In genomic region chr10:113880236-113880635, GRCh38 we compare ENCODE assay signal across 15 cellular contexts. TPM values are rescaled to one million over a fixed set of nuclear protein-coding genes. Genes with fewer than 3 reads are reported as not detected.
A peak's percentile ranks its signal among the peaks of the same experiment; 100 is the strongest.
DNase-seq lines count a peak whose midpoint lies in the region; ATAC-seq and TF ChIP-seq lines count a peak whose summit lies in the region.
"Had no signal": no experiment of that assay in that cellular context is flagged by ENCODE, and none has a peak within 500 bp of the region (broad histone marks: within the 10 kb centered on the region; RNA-seq: fewer than 3 reads in every experiment).

No MANE protein-coding gene starts in this region.

- DNase-seq in A172 (ENCODE audit: low spot score): peak; percentile 30
- peak; percentile 26 for DNase-seq in LHCN-M2 (ENCODE audit: low read depth)
- DNase-seq in epithelial cell of esophagus (ENCODE audit: low read depth): peak; percentile 32
- DNase-seq in germinal center (ENCODE audit: low spot score): no peak
- DNase-seq in activated CD4-positive, alpha-beta memory T cell treated with anti-CD3 and anti-CD28 coated beads, Interleukin-2, amount 10 ng/mL, durations not matched to agents 7 days and 5 days: no peak
- DNase-seq in lower lobe of right lung: no peak
- DNase-seq: activated gamma-delta T cell, body of pancreas, NCI-H1417 treated with DMSO at 0.1 percent for 48 hours, nephron progenitor cell, OCI-M1 had no signal

- H3K4me1 ChIP-seq in lower lobe of right lung: no peaks in the 10 kb centered on the region

- intact Hi-C loops in lower lobe of right lung (cut with DNase I): no loop called here

- ATAC-seq in GM18520 (IDR thresholded peaks at IDR 0.05; ENCODE audit: unreplicated experiment) (peak; percentile 24), GM21529 (IDR thresholded peaks at IDR 0.05; ENCODE audit: unreplicated experiment) (no peak), lower lobe of right lung (no peak)
- ATAC-seq: body of pancreas, K562 had no signal

- H3K9me3 ChIP-seq in lower lobe of right lung: no peaks in the 10 kb centered on the region
- H3K9me3 ChIP-seq: body of pancreas had no signal

- H3K4me3 ChIP-seq in epithelial cell of esophagus (ENCODE audit: low read length): no peak overlapping the region
- H3K4me3 ChIP-seq in lower lobe of right lung: no peak overlapping the region
- H3K4me3 ChIP-seq: body of pancreas, K562 had no signal

- no peaks in the 10 kb centered on the region for H3K9me3 Mint-ChIP-seq in activated CD4-positive, alpha-beta memory T cell treated with anti-CD3 and anti-CD28 coated beads, Interleukin-2, amount 10 ng/mL, durations not matched to agents 7 days and 5 days

- no peaks in the 10 kb centered on the region for H3K27me3 ChIP-seq in lower lobe of right lung (ENCODE audit: low read depth)
- H3K27me3 ChIP-seq: body of pancreas had no signal

- H3K36me3 Mint-ChIP-seq in activated CD4-positive, alpha-beta memory T cell treated with anti-CD3 and anti-CD28 coated beads, Interleukin-2, amount 10 ng/mL, durations not matched to agents 7 days and 5 days (ENCODE audit: low read depth): peaks cover 62% of the 10 kb centered on the region

- H3K27ac Mint-ChIP-seq in activated CD4-positive, alpha-beta memory T cell treated with anti-CD3 and anti-CD28 coated beads, Interleukin-2, amount 10 ng/mL, durations not matched to agents 7 days and 5 days: no peak overlapping the region
- H3K27ac Mint-ChIP-seq: nephron progenitor cell had no signal

- no peak overlapping the region for H3K4me3 Mint-ChIP-seq in activated CD4-positive, alpha-beta memory T cell treated with anti-CD3 and anti-CD28 coated beads, Interleukin-2, amount 10 ng/mL, durations not matched to agents 7 days and 5 days
- H3K4me3 Mint-ChIP-seq: nephron progenitor cell had no signal

- no peaks in the 10 kb centered on the region for H3K27me3 Mint-ChIP-seq in activated CD4-positive, alpha-beta memory T cell treated with anti-CD3 and anti-CD28 coated beads, Interleukin-2, amount 10 ng/mL, durations not matched to agents 7 days and 5 days

- peaks cover 16% of the 10 kb centered on the region for H3K4me1 Mint-ChIP-seq in activated CD4-positive, alpha-beta memory T cell treated with anti-CD3 and anti-CD28 coated beads, Interleukin-2, amount 10 ng/mL, durations not matched to agents 7 days and 5 days
- H3K4me1 Mint-ChIP-seq: nephron progenitor cell had no signal

- peaks cover 36% of the 10 kb centered on the region for H3K36me3 ChIP-seq in lower lobe of right lung

- POLR2A ChIA-PET in activated CD4-positive, alpha-beta memory T cell treated with anti-CD3 and anti-CD28 coated beads, Interleukin-2, amount 10 ng/mL, durations not matched to agents 7 days and 5 days (lab: Charles Lee): no interaction called here

- no peak overlapping the region for H3K27ac ChIP-seq in lower lobe of right lung
- H3K27ac ChIP-seq: body of pancreas, VCaP had no signal

- TF ChIP-seq CTCF in epithelial cell of esophagus (IDR thresholded peaks at IDR 0.05; ENCODE audit: insufficient read depth, low read depth, low read length, missing control alignments): no peak
- TF ChIP-seq CTCF in lower lobe of right lung (IDR thresholded peaks at IDR 0.05): no peak

- CTCF ChIA-PET in activated CD4-positive, alpha-beta memory T cell treated with anti-CD3 and anti-CD28 coated beads, Interleukin-2, amount 10 ng/mL, durations not matched to agents 7 days and 5 days (lab: Charles Lee): no interaction called here

RNA-seq across cellular contexts. Expression of gene NHLRC2, which starts 25.8 kb away (rescaled TPM):
- 23.7 and 29.1 TPM in 2 replicates for total RNA-seq in A172 (2014; rRNA removed; shearing (Covaris generic))
- total RNA-seq in LHCN-M2 (2014; rRNA removed): 18.5 and 19.2 TPM in 2 replicates
- 2.0 TPM for polyA plus RNA-seq in LHCN-M2 (2012)
- total RNA-seq in activated CD4-positive, alpha-beta memory T cell treated with anti-CD3 and anti-CD28 coated beads, Interleukin-2, amount 10 ng/mL, durations not matched to agents 7 days and 5 days: 10 to 100 TPM; 29.5 to 29.9 TPM
- 43.6 TPM for total RNA-seq in lower lobe of right lung

RNA-seq across cellular contexts. Expression of gene DCLRE1A, which starts 26.4 kb away (rescaled TPM):
- total RNA-seq in A172 (2014; rRNA removed; shearing (Covaris generic)): 16.4 and 18.1 TPM in 2 replicates
- total RNA-seq in LHCN-M2 (2014; rRNA removed) (6.3 and 6.8 TPM in 2 replicates), lower lobe of right lung (7.1 TPM)
- 1.7 TPM for polyA plus RNA-seq in LHCN-M2 (2012)
- 10 to 100 TPM; 17.8 to 18.2 TPM for total RNA-seq in activated CD4-positive, alpha-beta memory T cell treated with anti-CD3 and anti-CD28 coated beads, Interleukin-2, amount 10 ng/mL, durations not matched to agents 7 days and 5 days

Comparison
In these comparisons a context has a peak if more than half of its experiments do, and no peak if none do; other contexts are left out.
1. DNase-seq: peak in A172 (single experiment), LHCN-M2 (single experiment) and epithelial cell of esophagus (single experiment); none in germinal center (single experiment), activated CD4-positive, alpha-beta memory T cell treated with anti-CD3 and anti-CD28 coated beads, Interleukin-2, amount 10 ng/mL, durations not matched to agents 7 days and 5 days (single experiment) and lower lobe of right lung (single experiment).